In genomic region chr21:40053007-40053406, GRCh38 we compare ENCODE assay signal across 14 cellular contexts.
DNase-seq lines count a peak whose midpoint lies in the region; ATAC-seq and TF ChIP-seq lines count a peak whose summit lies in the region.
"Had no signal": no experiment of that assay in that cellular context is flagged by ENCODE, and none has a peak within 500 bp of the region (broad histone marks: within the 10 kb centered on the region; RNA-seq: fewer than 3 reads in every experiment).

No MANE protein-coding gene starts in this region.

- H3K36me3 ChIP-seq in left lung (no peaks in the 10 kb centered on the region), thoracic aorta (no peaks in the 10 kb centered on the region)
- H3K36me3 ChIP-seq: spleen had no signal

- TF ChIP-seq CTCF in brain (conservative IDR thresholded peaks at IDR 0.05) (no peak), left lung (IDR thresholded peaks at IDR 0.05) (no peak), thoracic aorta (IDR thresholded peaks at IDR 0.05) (no peak)

- peak overlapping the region in 4 of 5 experiments; percentile 22 to 84 (median 62) for H3K27ac Mint-ChIP-seq in brain
- H3K27ac Mint-ChIP-seq: CD14-positive monocyte; natural killer cell treated with Interleukin-12 subunit alpha and Interleukin-12 subunit beta and Interleukin-15 and Interleukin-18, amount 100 ng/mL, for 72 hours; WTC11 had no signal

- H3K27me3 ChIP-seq in left lung (no peaks in the 10 kb centered on the region), thoracic aorta (replicated peaks; ENCODE audit: insufficient read depth) (no peaks in the 10 kb centered on the region)
- H3K27me3 ChIP-seq: body of pancreas, spleen had no signal

- H3K36me3 Mint-ChIP-seq in brain: peaks cover 15% of the 10 kb centered on the region
- H3K36me3 Mint-ChIP-seq: CD14-positive monocyte; natural killer cell treated with Interleukin-12 subunit alpha and Interleukin-12 subunit beta and Interleukin-15 and Interleukin-18, amount 100 ng/mL, for 72 hours; WTC11 had no signal

- peak; percentile 86 for DNase-seq in NCI-H1694 (lab: John Stamatoyannopoulos, UW)
- peak; percentile 53 to 76 for DNase-seq in left lung
- peak; percentile 14 for DNase-seq in thoracic aorta (ENCODE audit: low spot score)
- DNase-seq in kidney tubule cell (ENCODE audit: low spot score): no peak
- DNase-seq in UCSD-AML1 (lab: John Stamatoyannopoulos, UW; ENCODE audit: unreplicated experiment): no peak
- no peak for DNase-seq in stimulated activated naive CD4-positive, alpha-beta T cell (lab: John Stamatoyannopoulos, UW)
- DNase-seq: NCI-H526, spleen had no signal

- intact Hi-C loops in left lung (cut with DNase I): no loop called here

- H3K4me3 ChIP-seq in left lung: no peak overlapping the region
- no peak overlapping the region for H3K4me3 ChIP-seq in thoracic aorta
- H3K4me3 ChIP-seq: body of pancreas, spleen had no signal

- no peaks in the 10 kb centered on the region for H3K4me1 ChIP-seq in left lung
- peaks cover 31 to 70% of the 10 kb centered on the region in 2 donors for H3K4me1 ChIP-seq in thoracic aorta (ENCODE audit: control insufficient read depth in 1 of 2, low read depth in 2 of 2)
- H3K4me1 ChIP-seq: spleen had no signal

- peaks cover 0 to 13% (median 0%) of the 10 kb centered on the region in 5 experiments for H3K9me3 Mint-ChIP-seq in brain

- ATAC-seq in left lung (peak; percentile 62), thoracic aorta (ENCODE audit: insufficient number of reproducible peaks, low FRiP score, low read depth) (peak; percentile 76), HG02763 (IDR thresholded peaks at IDR 0.05; ENCODE audit: unreplicated experiment) (no peak)
- ATAC-seq: body of pancreas; natural killer cell treated with Interleukin-12 subunit alpha and Interleukin-12 subunit beta and Interleukin-15 and Interleukin-18, amount 100 ng/mL, for 72 hours; WTC11 had no signal

- no peaks in the 10 kb centered on the region for H3K9me3 ChIP-seq in left lung
- no peaks in the 10 kb centered on the region for H3K9me3 ChIP-seq in thoracic aorta
- H3K9me3 ChIP-seq: body of pancreas had no signal

- H3K4me1 Mint-ChIP-seq in brain: peaks cover 54% of the 10 kb centered on the region

- H3K4me3 Mint-ChIP-seq in brain: peak overlapping the region in 1 of 5 experiments; percentile 42
- H3K4me3 Mint-ChIP-seq: CD14-positive monocyte; natural killer cell treated with Interleukin-12 subunit alpha and Interleukin-12 subunit beta and Interleukin-15 and Interleukin-18, amount 100 ng/mL, for 72 hours; WTC11 had no signal

- H3K27me3 Mint-ChIP-seq in brain: peaks cover 7% of the 10 kb centered on the region
- H3K27me3 Mint-ChIP-seq: natural killer cell treated with Interleukin-12 subunit alpha and Interleukin-12 subunit beta and Interleukin-15 and Interleukin-18, amount 100 ng/mL, for 72 hours had no signal

- H3K27ac ChIP-seq in left lung: peak overlapping the region in 1 of 2 donors; percentile 14
- peak overlapping the region; percentile 97 to 98 for H3K27ac ChIP-seq in thoracic aorta
- H3K27ac ChIP-seq: body of pancreas, spleen had no signal

Comparison
In these comparisons a context has a peak if more than half of its experiments do, and no peak if none do; other contexts are left out.
1. DNase-seq: peak in NCI-H1694 (single experiment), left lung (2 of 2) and thoracic aorta (single experiment); none in kidney tubule cell (single experiment), UCSD-AML1 (single experiment) and stimulated activated naive CD4-positive, alpha-beta T cell (0 of 6).